ENCODE assay signal across 8 cellular contexts in genomic region chr11:66317322-66317765, GRCh38. TPM values are rescaled to one million over a fixed set of nuclear protein-coding genes. Genes with fewer than 3 reads are reported as not detected.
DNase-seq lines count a peak whose midpoint lies in the region; ATAC-seq and TF ChIP-seq lines count a peak whose summit lies in the region.

No MANE protein-coding gene starts in this region.

- H3K9me3 ChIP-seq in GM23248 (ENCODE audit: low read depth) (no peaks in the 10 kb centered on the region), skeletal muscle tissue (ENCODE audit: control insufficient read depth in 3 of 3, low read length in 3 of 3) (no peaks in the 10 kb centered on the region)

- peak; percentile 83 for DNase-seq in GM23248
- DNase-seq in activated CD8-positive, alpha-beta memory T cell treated with anti-CD3 and anti-CD28 coated beads for 24 hours, result peak; percentile 86
- DNase-seq in fibroblast of the aortic adventitia (ENCODE audit: low read depth), result peak; percentile 72
- no peak for DNase-seq in D341Med (ENCODE audit: low spot score)
- no peak for DNase-seq in NCI-H510A (lab: John Stamatoyannopoulos, UW)

- peaks cover 30% of the 10 kb centered on the region for H3K4me1 ChIP-seq in GM23248 (ENCODE audit: insufficient read depth)
- peaks cover 22 to 46% (median 31%) of the 10 kb centered on the region in 3 donors for H3K4me1 ChIP-seq in skeletal muscle tissue (ENCODE audit: control insufficient read depth in 3 of 3, insufficient read depth in 3 of 3, low read length in 3 of 3)

- ATAC-seq in HG03521 (IDR thresholded peaks at IDR 0.05; ENCODE audit: unreplicated experiment) (no peak), HG03095 (IDR thresholded peaks at IDR 0.05; ENCODE audit: unreplicated experiment) (no peak)

- TF ChIP-seq CTCF in fibroblast of the aortic adventitia (IDR thresholded peaks at IDR 0.05; ENCODE audit: insufficient read depth, low read length), result no peak

- peak overlapping the region; percentile 97 for H3K4me2 ChIP-seq in GM23248 (ENCODE audit: unreplicated experiment)

- peaks cover 32% of the 10 kb centered on the region for H3K79me2 ChIP-seq in GM23248 (ENCODE audit: insufficient read depth)

- H3F3A ChIP-seq in GM23248 (ENCODE audit: insufficient read depth), result peaks cover 20% of the 10 kb centered on the region

- H3K4me3 ChIP-seq in GM23248 (peak overlapping the region; percentile 87), fibroblast of the aortic adventitia (ENCODE audit: low read depth, low read length) (peak overlapping the region; percentile 42), skeletal muscle tissue (ENCODE audit: low read length in 3 of 3) (peak overlapping the region in 2 of 3 donors; percentile 1 to 35)

- WGBS in GM23248 (ENCODE audit: low coverage in 1 of 2, low lambda C conversion rate in 2 of 2, missing lambda C conversion rate in 2 of 2), 2 experiments, result 3% methylated on average over 10 to 11 of the region's 14 CpGs

- no peaks in the 10 kb centered on the region for H3K9me2 ChIP-seq in GM23248 (ENCODE audit: insufficient read depth)

- peak overlapping the region; percentile 19; the same call in 1 of the 2 replicates for H2AFZ ChIP-seq in GM23248

- in situ Hi-C loops in GM23248 (cut with MboI), result no loop called here

- H4K20me1 ChIP-seq in GM23248 (ENCODE audit: insufficient read depth), result no peaks in the 10 kb centered on the region

- peak overlapping the region; percentile 94 for H3K27ac ChIP-seq in GM23248
- peak overlapping the region; percentile 65 for H3K27ac ChIP-seq in skeletal muscle tissue (ENCODE audit: low read depth, low read length)

- H3K9ac ChIP-seq in GM23248, result peak overlapping the region; percentile 94
- peak overlapping the region in 1 of 3 donors; percentile 45 for H3K9ac ChIP-seq in skeletal muscle tissue (ENCODE audit: low read depth in 1 of 3, low read length in 3 of 3)

- no peaks in the 10 kb centered on the region for H3K36me3 ChIP-seq in GM23248 (ENCODE audit: low read depth)
- no peaks in the 10 kb centered on the region for H3K36me3 ChIP-seq in skeletal muscle tissue (ENCODE audit: control insufficient read depth in 3 of 3, insufficient read depth in 3 of 3, low read length in 3 of 3)

- no peaks in the 10 kb centered on the region for H3K27me3 ChIP-seq in GM23248 (replicated peaks; ENCODE audit: insufficient read depth)
- peaks cover 18 to 27% (median 22%) of the 10 kb centered on the region in 3 donors for H3K27me3 ChIP-seq in skeletal muscle tissue (ENCODE audit: control insufficient read depth in 3 of 3, insufficient read depth in 3 of 3, low read length in 3 of 3)

RNA-seq across cellular contexts. Expression of gene CD248, which starts 0.5 kb away (rescaled TPM):
- total RNA-seq in GM23248 (2014; rRNA removed; shearing (Covaris generic)), result 212 and 230 TPM in 2 replicates
- 616 and 629 TPM in 2 replicates for polyA plus RNA-seq in GM23248 (2016; fragmentation: Nextera tagmentation; extraction: Ambion mirVana)
- total RNA-seq in fibroblast of the aortic adventitia (ENCODE audit: low replicate concordance), result 99.1 and 193 TPM in 2 replicates
- total RNA-seq in skeletal muscle tissue, result 19.3 TPM

RNA-seq across cellular contexts. Expression of gene RIN1, which starts 18.9 kb away (rescaled TPM):
- total RNA-seq in GM23248 (2014; rRNA removed; shearing (Covaris generic)), result 37.7 and 44.0 TPM in 2 replicates
- polyA plus RNA-seq in GM23248 (2016; fragmentation: Nextera tagmentation; extraction: Ambion mirVana), result 16.8 and 19.1 TPM in 2 replicates
- total RNA-seq in fibroblast of the aortic adventitia (ENCODE audit: low replicate concordance), result 10.1 and 45.3 TPM in 2 replicates
- 5.7 TPM for total RNA-seq in skeletal muscle tissue

RNA-seq across cellular contexts. Expression of gene TMEM151A, which starts 25.6 kb away (rescaled TPM):
- total RNA-seq in GM23248 (2014; rRNA removed; shearing (Covaris generic)), result 0.54 TPM in 1 of 2 replicates, not detected in the other
- polyA plus RNA-seq in GM23248 (2016; fragmentation: Nextera tagmentation; extraction: Ambion mirVana), result 0.19 and 0.33 TPM in 2 replicates
- 0.27 and 0.41 TPM in 2 replicates for total RNA-seq in fibroblast of the aortic adventitia (ENCODE audit: low replicate concordance)
- total RNA-seq in skeletal muscle tissue, result not detected

RNA-seq across cellular contexts. Expression of gene BRMS1, which starts 27.6 kb away (rescaled TPM):
- total RNA-seq in GM23248 (2014; rRNA removed; shearing (Covaris generic)), result 48.7 and 65.9 TPM in 2 replicates
- polyA plus RNA-seq in GM23248 (2016; fragmentation: Nextera tagmentation; extraction: Ambion mirVana), result 45.9 and 46.2 TPM in 2 replicates
- total RNA-seq in fibroblast of the aortic adventitia (ENCODE audit: low replicate concordance) (22.6 and 38.5 TPM in 2 replicates), skeletal muscle tissue (28.2 TPM)

RNA-seq across cellular contexts. Expression of gene YIF1A, which starts 28.4 kb away (rescaled TPM):
- total RNA-seq in GM23248 (2014; rRNA removed; shearing (Covaris generic)), result 193 and 222 TPM in 2 replicates
- polyA plus RNA-seq in GM23248 (2016; fragmentation: Nextera tagmentation; extraction: Ambion mirVana), result 259 and 284 TPM in 2 replicates
- total RNA-seq in fibroblast of the aortic adventitia (ENCODE audit: low replicate concordance) (35.0 and 119 TPM in 2 replicates), skeletal muscle tissue (57.4 TPM)

Comparison
In these comparisons a context has a peak if more than half of its experiments do, and no peak if none do; other contexts are left out.
1. DNase-seq: peak in GM23248 (single experiment), activated CD8-positive, alpha-beta memory T cell treated with anti-CD3 and anti-CD28 coated beads for 24 hours (single experiment) and fibroblast of the aortic adventitia (single experiment); none in D341Med (single experiment) and NCI-H510A (single experiment).
2. H3K4me3 ChIP-seq: peak in every context shown above with its lines; median percentile 87 in GM23248; 42 in fibroblast of the aortic adventitia; 18 in skeletal muscle tissue.